1 cellular context compared by ENCODE assay signal in the genomic region with DNA sequence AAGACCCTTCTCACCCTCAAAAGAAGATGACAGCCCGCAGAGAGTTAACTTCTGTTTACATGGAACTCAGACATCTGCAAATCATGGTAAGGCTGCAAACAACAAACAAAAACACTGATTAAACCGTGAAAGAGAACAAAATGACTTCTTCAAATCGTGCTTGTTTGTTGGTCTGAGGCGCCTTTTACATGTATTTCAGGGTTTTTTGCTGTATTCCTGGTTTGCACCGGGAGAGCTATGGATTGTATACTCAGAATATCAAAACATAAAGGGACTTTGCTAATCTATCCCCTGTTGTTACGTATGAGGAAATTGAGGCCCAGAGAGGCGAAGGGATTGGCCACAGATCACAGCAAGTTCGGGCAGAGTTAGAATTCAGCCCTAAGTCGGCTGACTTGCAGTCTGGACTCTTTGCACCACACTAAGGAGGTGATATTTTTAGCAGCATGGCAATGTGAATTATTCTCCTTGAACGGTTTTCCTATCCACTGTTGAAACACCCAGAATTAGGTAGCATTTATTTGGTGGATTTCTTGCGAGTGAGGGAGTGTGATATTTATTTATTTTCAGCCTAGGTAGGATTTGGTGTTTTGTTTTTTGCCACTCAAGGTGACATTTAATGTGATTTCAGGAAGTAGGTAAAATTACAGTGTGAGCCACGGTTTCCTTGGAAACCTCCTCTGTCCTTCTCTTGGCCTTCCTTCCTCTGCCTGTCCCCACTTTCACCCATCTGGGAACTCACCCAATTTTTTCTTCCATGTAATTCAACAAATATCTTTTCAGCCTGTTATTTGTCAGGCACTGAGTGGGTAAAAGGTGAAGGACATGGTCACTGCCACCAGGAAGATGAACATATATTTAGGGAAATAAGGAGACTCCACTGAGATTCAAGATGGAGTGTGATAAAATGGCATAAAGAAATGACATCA.
A peak's percentile ranks its signal among the peaks of the same experiment; 100 is the strongest.
TF ChIP-seq lines count a peak whose summit lies in the region.

No MANE protein-coding gene starts in this region.

TF ChIP-seq in HepG2, 621 proteins besides CTCF, POLR2A, EP300 and RAD21 (continued from another document and continues in another):
- TF ChIP-seq ZNF616 (CRISPR knock-in tag; IDR thresholded peaks at IDR 0.05; ENCODE audit: low read depth) (no peak), KDM1A (CRISPR knock-in tag; IDR thresholded peaks at IDR 0.05) (no peak), NR1H2 (CRISPR knock-in tag; IDR thresholded peaks at IDR 0.05; ENCODE audit: borderline replicate concordance, low read depth) (no peak), PAX8 (CRISPR knock-in tag; IDR thresholded peaks at IDR 0.05; ENCODE audit: borderline replicate concordance) (no peak), PRMT3 (CRISPR knock-in tag; IDR thresholded peaks at IDR 0.05; ENCODE audit: borderline replicate concordance, low read depth) (no peak), ZSCAN20 (CRISPR knock-in tag; IDR thresholded peaks at IDR 0.05; ENCODE audit: borderline replicate concordance) (0 out of 2 replicates have a peak, but pooled peaks have one; percentile 4), ADNP (CRISPR knock-in tag; IDR thresholded peaks at IDR 0.05) (no peak), ZNF543 (CRISPR knock-in tag; IDR thresholded peaks at IDR 0.05) (no peak), ZNF619 (CRISPR knock-in tag; IDR thresholded peaks at IDR 0.05) (peak; percentile 16; the same call in 1 of the 2 replicates), AKAP8 (CRISPR knock-in tag; IDR thresholded peaks at IDR 0.05) (no peak; the same call in 1 of the 2 replicates), ZNF772 (CRISPR knock-in tag; IDR thresholded peaks at IDR 0.05) (no peak), ZNF329 (CRISPR knock-in tag; IDR thresholded peaks at IDR 0.05; ENCODE audit: low read depth) (no peak), CCDC6 (CRISPR knock-in tag; IDR thresholded peaks at IDR 0.05) (0 out of 2 replicates have a peak, but pooled peaks have one; percentile 43), REL (CRISPR knock-in tag; conservative IDR thresholded peaks at IDR 0.05) (peak; percentile 32; the same call in 1 of the 2 replicates), DPF2 (CRISPR knock-in tag; IDR thresholded peaks at IDR 0.05; ENCODE audit: borderline replicate concordance, low read depth) (no peak), NFRKB (IDR thresholded peaks at IDR 0.05) (no peak), FOXC1 (CRISPR knock-in tag; IDR thresholded peaks at IDR 0.05; ENCODE audit: borderline replicate concordance) (0 out of 2 replicates have a peak, but pooled peaks have one; percentile 44), ZNF354B (CRISPR knock-in tag; IDR thresholded peaks at IDR 0.05) (0 out of 2 replicates have a peak, but pooled peaks have one; percentile 46), ZNF34 (CRISPR knock-in tag; IDR thresholded peaks at IDR 0.05; ENCODE audit: borderline replicate concordance) (no peak), IKZF1 (IDR thresholded peaks at IDR 0.05) (no peak), ATF7-NPFF (CRISPR knock-in tag; IDR thresholded peaks at IDR 0.05; ENCODE audit: low read depth) (no peak), ZNF20 (CRISPR knock-in tag; IDR thresholded peaks at IDR 0.05) (no peak), ZFP1 (CRISPR knock-in tag; IDR thresholded peaks at IDR 0.05) (no peak), ZNF777 (CRISPR knock-in tag; IDR thresholded peaks at IDR 0.05) (no peak), ZNF839 (CRISPR knock-in tag; IDR thresholded peaks at IDR 0.05; ENCODE audit: borderline replicate concordance) (no peak; the same call in 1 of the 2 replicates), PITX1 (CRISPR knock-in tag; IDR thresholded peaks at IDR 0.05) (no peak), SRSF4 (IDR thresholded peaks at IDR 0.05; ENCODE audit: low read depth, low read length, poor library complexity, severe bottlenecking) (no peak), ELF1 (CRISPR knock-in tag; IDR thresholded peaks at IDR 0.05) (no peak), ZNF615 (CRISPR knock-in tag; IDR thresholded peaks at IDR 0.05; ENCODE audit: borderline replicate concordance) (no peak), MAF1 (CRISPR knock-in tag; IDR thresholded peaks at IDR 0.05; ENCODE audit: borderline replicate concordance) (0 out of 2 replicates have a peak, but pooled peaks have one; percentile 16), CHD4 (IDR thresholded peaks at IDR 0.05; ENCODE audit: borderline replicate concordance, low read length) (peak; percentile 81), RXRB (CRISPR knock-in tag; IDR thresholded peaks at IDR 0.05; ENCODE audit: borderline replicate concordance) (no peak; the same call in 1 of the 2 replicates), ZNF230 (CRISPR knock-in tag; IDR thresholded peaks at IDR 0.05) (no peak), ZSCAN22 (CRISPR knock-in tag; IDR thresholded peaks at IDR 0.05) (no peak), ZNF766 (CRISPR knock-in tag; IDR thresholded peaks at IDR 0.05; ENCODE audit: borderline replicate concordance) (no peak), ZBTB7B (CRISPR knock-in tag; IDR thresholded peaks at IDR 0.05) (0 out of 2 replicates have a peak, but pooled peaks have one; percentile 2)
- TF ChIP-seq, protein P1, sequence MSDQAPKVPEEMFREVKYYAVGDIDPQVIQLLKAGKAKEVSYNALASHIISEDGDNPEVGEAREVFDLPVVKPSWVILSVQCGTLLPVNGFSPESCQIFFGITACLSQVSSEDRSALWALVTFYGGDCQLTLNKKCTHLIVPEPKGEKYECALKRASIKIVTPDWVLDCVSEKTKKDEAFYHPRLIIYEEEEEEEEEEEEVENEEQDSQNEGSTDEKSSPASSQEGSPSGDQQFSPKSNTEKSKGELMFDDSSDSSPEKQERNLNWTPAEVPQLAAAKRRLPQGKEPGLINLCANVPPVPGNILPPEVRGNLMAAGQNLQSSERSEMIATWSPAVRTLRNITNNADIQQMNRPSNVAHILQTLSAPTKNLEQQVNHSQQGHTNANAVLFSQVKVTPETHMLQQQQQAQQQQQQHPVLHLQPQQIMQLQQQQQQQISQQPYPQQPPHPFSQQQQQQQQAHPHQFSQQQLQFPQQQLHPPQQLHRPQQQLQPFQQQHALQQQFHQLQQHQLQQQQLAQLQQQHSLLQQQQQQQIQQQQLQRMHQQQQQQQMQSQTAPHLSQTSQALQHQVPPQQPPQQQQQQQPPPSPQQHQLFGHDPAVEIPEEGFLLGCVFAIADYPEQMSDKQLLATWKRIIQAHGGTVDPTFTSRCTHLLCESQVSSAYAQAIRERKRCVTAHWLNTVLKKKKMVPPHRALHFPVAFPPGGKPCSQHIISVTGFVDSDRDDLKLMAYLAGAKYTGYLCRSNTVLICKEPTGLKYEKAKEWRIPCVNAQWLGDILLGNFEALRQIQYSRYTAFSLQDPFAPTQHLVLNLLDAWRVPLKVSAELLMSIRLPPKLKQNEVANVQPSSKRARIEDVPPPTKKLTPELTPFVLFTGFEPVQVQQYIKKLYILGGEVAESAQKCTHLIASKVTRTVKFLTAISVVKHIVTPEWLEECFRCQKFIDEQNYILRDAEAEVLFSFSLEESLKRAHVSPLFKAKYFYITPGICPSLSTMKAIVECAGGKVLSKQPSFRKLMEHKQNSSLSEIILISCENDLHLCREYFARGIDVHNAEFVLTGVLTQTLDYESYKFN (CRISPR knock-in tag; conservative IDR thresholded peaks at IDR 0.05), result 0 out of 2 replicates have a peak, but pooled peaks have one; percentile 4
- TF ChIP-seq, protein P2, sequence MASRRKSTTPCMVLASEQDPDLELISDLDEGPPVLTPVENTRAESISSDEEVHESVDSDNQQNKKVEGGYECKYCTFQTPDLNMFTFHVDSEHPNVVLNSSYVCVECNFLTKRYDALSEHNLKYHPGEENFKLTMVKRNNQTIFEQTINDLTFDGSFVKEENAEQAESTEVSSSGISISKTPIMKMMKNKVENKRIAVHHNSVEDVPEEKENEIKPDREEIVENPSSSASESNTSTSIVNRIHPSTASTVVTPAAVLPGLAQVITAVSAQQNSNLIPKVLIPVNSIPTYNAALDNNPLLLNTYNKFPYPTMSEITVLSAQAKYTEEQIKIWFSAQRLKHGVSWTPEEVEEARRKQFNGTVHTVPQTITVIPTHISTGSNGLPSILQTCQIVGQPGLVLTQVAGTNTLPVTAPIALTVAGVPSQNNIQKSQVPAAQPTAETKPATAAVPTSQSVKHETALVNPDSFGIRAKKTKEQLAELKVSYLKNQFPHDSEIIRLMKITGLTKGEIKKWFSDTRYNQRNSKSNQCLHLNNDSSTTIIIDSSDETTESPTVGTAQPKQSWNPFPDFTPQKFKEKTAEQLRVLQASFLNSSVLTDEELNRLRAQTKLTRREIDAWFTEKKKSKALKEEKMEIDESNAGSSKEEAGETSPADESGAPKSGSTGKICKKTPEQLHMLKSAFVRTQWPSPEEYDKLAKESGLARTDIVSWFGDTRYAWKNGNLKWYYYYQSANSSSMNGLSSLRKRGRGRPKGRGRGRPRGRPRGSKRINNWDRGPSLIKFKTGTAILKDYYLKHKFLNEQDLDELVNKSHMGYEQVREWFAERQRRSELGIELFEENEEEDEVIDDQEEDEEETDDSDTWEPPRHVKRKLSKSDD (CRISPR knock-in tag; IDR thresholded peaks at IDR 0.05; ENCODE audit: low read depth), result no peak
- TF ChIP-seq, protein P3, sequence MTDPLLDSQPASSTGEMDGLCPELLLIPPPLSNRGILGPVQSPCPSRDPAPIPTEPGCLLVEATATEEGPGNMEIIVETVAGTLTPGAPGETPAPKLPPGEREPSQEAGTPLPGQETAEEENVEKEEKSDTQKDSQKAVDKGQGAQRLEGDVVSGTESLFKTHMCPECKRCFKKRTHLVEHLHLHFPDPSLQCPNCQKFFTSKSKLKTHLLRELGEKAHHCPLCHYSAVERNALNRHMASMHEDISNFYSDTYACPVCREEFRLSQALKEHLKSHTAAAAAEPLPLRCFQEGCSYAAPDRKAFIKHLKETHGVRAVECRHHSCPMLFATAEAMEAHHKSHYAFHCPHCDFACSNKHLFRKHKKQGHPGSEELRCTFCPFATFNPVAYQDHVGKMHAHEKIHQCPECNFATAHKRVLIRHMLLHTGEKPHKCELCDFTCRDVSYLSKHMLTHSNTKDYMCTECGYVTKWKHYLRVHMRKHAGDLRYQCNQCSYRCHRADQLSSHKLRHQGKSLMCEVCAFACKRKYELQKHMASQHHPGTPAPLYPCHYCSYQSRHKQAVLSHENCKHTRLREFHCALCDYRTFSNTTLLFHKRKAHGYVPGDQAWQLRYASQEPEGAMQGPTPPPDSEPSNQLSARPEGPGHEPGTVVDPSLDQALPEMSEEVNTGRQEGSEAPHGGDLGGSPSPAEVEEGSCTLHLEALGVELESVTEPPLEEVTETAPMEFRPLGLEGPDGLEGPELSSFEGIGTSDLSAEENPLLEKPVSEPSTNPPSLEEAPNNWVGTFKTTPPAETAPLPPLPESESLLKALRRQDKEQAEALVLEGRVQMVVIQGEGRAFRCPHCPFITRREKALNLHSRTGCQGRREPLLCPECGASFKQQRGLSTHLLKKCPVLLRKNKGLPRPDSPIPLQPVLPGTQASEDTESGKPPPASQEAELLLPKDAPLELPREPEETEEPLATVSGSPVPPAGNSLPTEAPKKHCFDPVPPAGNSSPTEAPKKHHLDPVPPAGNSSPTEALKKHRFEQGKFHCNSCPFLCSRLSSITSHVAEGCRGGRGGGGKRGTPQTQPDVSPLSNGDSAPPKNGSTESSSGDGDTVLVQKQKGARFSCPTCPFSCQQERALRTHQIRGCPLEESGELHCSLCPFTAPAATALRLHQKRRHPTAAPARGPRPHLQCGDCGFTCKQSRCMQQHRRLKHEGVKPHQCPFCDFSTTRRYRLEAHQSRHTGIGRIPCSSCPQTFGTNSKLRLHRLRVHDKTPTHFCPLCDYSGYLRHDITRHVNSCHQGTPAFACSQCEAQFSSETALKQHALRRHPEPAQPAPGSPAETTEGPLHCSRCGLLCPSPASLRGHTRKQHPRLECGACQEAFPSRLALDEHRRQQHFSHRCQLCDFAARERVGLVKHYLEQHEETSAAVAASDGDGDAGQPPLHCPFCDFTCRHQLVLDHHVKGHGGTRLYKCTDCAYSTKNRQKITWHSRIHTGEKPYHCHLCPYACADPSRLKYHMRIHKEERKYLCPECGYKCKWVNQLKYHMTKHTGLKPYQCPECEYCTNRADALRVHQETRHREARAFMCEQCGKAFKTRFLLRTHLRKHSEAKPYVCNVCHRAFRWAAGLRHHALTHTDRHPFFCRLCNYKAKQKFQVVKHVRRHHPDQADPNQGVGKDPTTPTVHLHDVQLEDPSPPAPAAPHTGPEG (CRISPR knock-in tag; IDR thresholded peaks at IDR 0.05), result 0 out of 2 replicates have a peak, but pooled peaks have one; percentile 66
- TF ChIP-seq, protein P4, sequence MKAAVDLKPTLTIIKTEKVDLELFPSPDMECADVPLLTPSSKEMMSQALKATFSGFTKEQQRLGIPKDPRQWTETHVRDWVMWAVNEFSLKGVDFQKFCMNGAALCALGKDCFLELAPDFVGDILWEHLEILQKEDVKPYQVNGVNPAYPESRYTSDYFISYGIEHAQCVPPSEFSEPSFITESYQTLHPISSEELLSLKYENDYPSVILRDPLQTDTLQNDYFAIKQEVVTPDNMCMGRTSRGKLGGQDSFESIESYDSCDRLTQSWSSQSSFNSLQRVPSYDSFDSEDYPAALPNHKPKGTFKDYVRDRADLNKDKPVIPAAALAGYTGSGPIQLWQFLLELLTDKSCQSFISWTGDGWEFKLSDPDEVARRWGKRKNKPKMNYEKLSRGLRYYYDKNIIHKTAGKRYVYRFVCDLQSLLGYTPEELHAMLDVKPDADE (CRISPR knock-in tag; IDR thresholded peaks at IDR 0.05), result no peak
- TF ChIP-seq, protein P5, sequence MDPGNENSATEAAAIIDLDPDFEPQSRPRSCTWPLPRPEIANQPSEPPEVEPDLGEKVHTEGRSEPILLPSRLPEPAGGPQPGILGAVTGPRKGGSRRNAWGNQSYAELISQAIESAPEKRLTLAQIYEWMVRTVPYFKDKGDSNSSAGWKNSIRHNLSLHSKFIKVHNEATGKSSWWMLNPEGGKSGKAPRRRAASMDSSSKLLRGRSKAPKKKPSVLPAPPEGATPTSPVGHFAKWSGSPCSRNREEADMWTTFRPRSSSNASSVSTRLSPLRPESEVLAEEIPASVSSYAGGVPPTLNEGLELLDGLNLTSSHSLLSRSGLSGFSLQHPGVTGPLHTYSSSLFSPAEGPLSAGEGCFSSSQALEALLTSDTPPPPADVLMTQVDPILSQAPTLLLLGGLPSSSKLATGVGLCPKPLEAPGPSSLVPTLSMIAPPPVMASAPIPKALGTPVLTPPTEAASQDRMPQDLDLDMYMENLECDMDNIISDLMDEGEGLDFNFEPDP (CRISPR knock-in tag; conservative IDR thresholded peaks at IDR 0.05), result no peak
- TF ChIP-seq, protein P6, sequence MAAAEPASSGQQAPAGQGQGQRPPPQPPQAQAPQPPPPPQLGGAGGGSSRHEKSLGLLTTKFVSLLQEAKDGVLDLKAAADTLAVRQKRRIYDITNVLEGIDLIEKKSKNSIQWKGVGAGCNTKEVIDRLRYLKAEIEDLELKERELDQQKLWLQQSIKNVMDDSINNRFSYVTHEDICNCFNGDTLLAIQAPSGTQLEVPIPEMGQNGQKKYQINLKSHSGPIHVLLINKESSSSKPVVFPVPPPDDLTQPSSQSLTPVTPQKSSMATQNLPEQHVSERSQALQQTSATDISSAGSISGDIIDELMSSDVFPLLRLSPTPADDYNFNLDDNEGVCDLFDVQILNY (CRISPR knock-in tag; conservative IDR thresholded peaks at IDR 0.05), result no peak
- TF ChIP-seq, protein P7, sequence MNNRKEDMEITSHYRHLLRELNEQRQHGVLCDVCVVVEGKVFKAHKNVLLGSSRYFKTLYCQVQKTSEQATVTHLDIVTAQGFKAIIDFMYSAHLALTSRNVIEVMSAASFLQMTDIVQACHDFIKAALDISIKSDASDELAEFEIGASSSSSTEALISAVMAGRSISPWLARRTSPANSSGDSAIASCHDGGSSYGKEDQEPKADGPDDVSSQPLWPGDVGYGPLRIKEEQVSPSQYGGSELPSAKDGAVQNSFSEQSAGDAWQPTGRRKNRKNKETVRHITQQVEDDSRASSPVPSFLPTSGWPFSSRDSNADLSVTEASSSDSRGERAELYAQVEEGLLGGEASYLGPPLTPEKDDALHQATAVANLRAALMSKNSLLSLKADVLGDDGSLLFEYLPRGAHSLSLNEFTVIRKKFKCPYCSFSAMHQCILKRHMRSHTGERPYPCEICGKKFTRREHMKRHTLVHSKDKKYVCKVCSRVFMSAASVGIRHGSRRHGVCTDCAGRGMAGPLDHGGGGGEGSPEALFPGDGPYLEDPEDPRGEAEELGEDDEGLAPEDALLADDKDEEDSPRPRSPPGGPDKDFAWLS (CRISPR knock-in tag; IDR thresholded peaks at IDR 0.05; ENCODE audit: borderline replicate concordance), result no peak
